Comparison of ENCODE assay signal across 8 cellular contexts in the genomic region with DNA sequence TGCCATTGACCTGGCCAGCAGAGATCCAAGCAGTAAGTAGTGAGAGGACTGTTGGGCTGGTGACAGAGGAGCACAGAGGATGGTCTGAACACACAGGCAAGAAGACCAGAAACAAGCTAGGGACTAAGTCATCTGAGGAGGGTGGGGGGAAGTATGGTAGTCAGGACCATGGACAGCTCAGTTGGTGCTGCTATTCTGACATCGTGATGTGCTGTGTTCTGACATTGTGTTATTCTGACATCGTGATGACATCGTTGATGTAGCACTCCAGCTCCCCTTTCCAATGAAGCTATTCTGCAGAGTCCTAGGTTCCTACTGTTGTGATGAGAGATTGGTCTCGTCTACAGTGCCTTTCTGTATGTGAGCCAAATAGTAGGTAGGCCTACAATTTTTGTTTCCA. TPM values are rescaled to one million over a fixed set of nuclear protein-coding genes. Genes with fewer than 3 reads are reported as not detected.
DNase-seq lines count a peak whose midpoint lies in the region; ATAC-seq, FAIRE-seq and TF ChIP-seq lines count a peak whose summit lies in the region.

No MANE protein-coding gene starts in this region.

- peak; percentile 22 for DNase-seq in GM19239 (ENCODE audit: insufficient read length, low spot score)
- peak; percentile 49 for DNase-seq in NOMO-1 treated with DMSO at 0.1 percent for 48 hours (lab: John Stamatoyannopoulos, UW; ENCODE audit: unreplicated experiment)
- DNase-seq in activated T-cell treated with anti-CD3 and anti-CD28 coated beads, Interleukin-2, amount 50 U/mL, for 72 hours = peak; percentile 35 to 36
- DNase-seq in heart right ventricle = peak in 1 of 2 donors; percentile 42
- DNase-seq in stimulated activated CD4-positive, alpha-beta T cell treated with anti-CD3 and anti-CD28 coated beads, Interleukin-1b, Interleukin-23, amount 100 ng/mL, for 24 hours (ENCODE audit: low read depth in 4 of 4, low spot score in 1 of 4) = peak in 3 of 4 experiments; percentile 2 to 32 (median 7)
- DNase-seq in ascending aorta (ENCODE audit: low spot score in 2 of 2) = no peak
- no peak for DNase-seq in NCI-H748 (lab: John Stamatoyannopoulos, UW; ENCODE audit: unreplicated experiment)
- no peak for DNase-seq in NCI-H1436 (lab: John Stamatoyannopoulos, UW)

- no peaks in the 10 kb centered on the region for H3K36me3 ChIP-seq in heart right ventricle
- no peaks in the 10 kb centered on the region for H3K36me3 ChIP-seq in ascending aorta

- H3K27me3 Mint-ChIP-seq in activated T-cell treated with anti-CD3 and anti-CD28 coated beads, Interleukin-2, amount 50 U/mL, for 72 hours (ENCODE audit: low read depth) = peaks cover 14% of the 10 kb centered on the region

- peak in 1 of 2 donors; percentile 41 for ATAC-seq in activated T-cell treated with anti-CD3 and anti-CD28 coated beads, Interleukin-2, amount 50 U/mL, for 72 hours (replicated peaks in 1 of 2)
- ATAC-seq in heart right ventricle = peak in 5 of 8 donors; percentile 61 to 80 (median 76)

- H3K27me3 ChIP-seq in heart right ventricle = no peaks in the 10 kb centered on the region
- no peaks in the 10 kb centered on the region for H3K27me3 ChIP-seq in ascending aorta

- WGBS in heart right ventricle, 2 donors = 7% methylated on average over 4 of the region's 4 CpGs

- H3K9me3 ChIP-seq in heart right ventricle = peaks cover 0 to 8% (median 0%) of the 10 kb centered on the region in 11 donors
- H3K9me3 ChIP-seq in ascending aorta = peaks cover 0 to 3% of the 10 kb centered on the region in 2 donors

- intact Hi-C loops in heart right ventricle (cut with DNase I) (no loop called here), ascending aorta (cut with DNase I) (no loop called here)

- peaks cover 0 to 2% of the 10 kb centered on the region in 2 donors for H3K9me3 Mint-ChIP-seq in activated T-cell treated with anti-CD3 and anti-CD28 coated beads, Interleukin-2, amount 50 U/mL, for 72 hours

- no peak overlapping the region for H3K4me3 Mint-ChIP-seq in activated T-cell treated with anti-CD3 and anti-CD28 coated beads, Interleukin-2, amount 50 U/mL, for 72 hours

- H3K4me1 ChIP-seq in heart right ventricle (no peaks in the 10 kb centered on the region), ascending aorta (no peaks in the 10 kb centered on the region)

- FAIRE-seq in GM19239 (lab: Jason Lieb, UNC) = no peak

- no peak overlapping the region for H3K27ac Mint-ChIP-seq in activated T-cell treated with anti-CD3 and anti-CD28 coated beads, Interleukin-2, amount 50 U/mL, for 72 hours

- peaks cover 0 to 2% of the 10 kb centered on the region in 2 donors for H3K36me3 Mint-ChIP-seq in activated T-cell treated with anti-CD3 and anti-CD28 coated beads, Interleukin-2, amount 50 U/mL, for 72 hours (ENCODE audit: insufficient read depth in 2 of 2)

- H3K27ac ChIP-seq in heart right ventricle (no peak overlapping the region), ascending aorta (no peak overlapping the region)

- H3K4me3 ChIP-seq in heart right ventricle (no peak overlapping the region), ascending aorta (no peak overlapping the region)

- no peaks in the 10 kb centered on the region for H3K4me1 Mint-ChIP-seq in activated T-cell treated with anti-CD3 and anti-CD28 coated beads, Interleukin-2, amount 50 U/mL, for 72 hours (ENCODE audit: low read depth)

- TF ChIP-seq CTCF in heart right ventricle (IDR thresholded peaks at IDR 0.05) = no peak
- no peak for TF ChIP-seq CTCF in ascending aorta (IDR thresholded peaks at IDR 0.05)

RNA-seq across cellular contexts. Expression of a gene that starts 28.7 kb away (rescaled TPM):
- not detected for total RNA-seq in activated T-cell treated with anti-CD3 and anti-CD28 coated beads, Interleukin-2, amount 50 U/mL, for 72 hours
- under 1 TPM in 5 of 10 donors, not detected in 5; 0.18 to 0.54 (median 0.28) TPM for total RNA-seq in heart right ventricle
- under 1 TPM; 0.09 to 0.44 TPM for polyA plus RNA-seq in heart right ventricle
- 1.4 TPM for total RNA-seq in ascending aorta

RNA-seq across cellular contexts. Expression of a gene that starts 36.3 kb away (rescaled TPM):
- 10 to 100 TPM; 12.7 to 14.7 TPM for total RNA-seq in activated T-cell treated with anti-CD3 and anti-CD28 coated beads, Interleukin-2, amount 50 U/mL, for 72 hours
- total RNA-seq in heart right ventricle (10 to 100 TPM in 4 of 10 donors, 1 to 10 TPM in 6; 7.0 to 13.2 (median 9.7) TPM), ascending aorta (7.9 TPM)
- polyA plus RNA-seq in heart right ventricle = 10 to 100 TPM in 1 of 2 donors, 1 to 10 TPM in 1; 9.9 to 23.0 TPM

Comparison
In these comparisons a context has a peak if more than half of its experiments do, and no peak if none do; other contexts are left out.
1. DNase-seq: peak in GM19239 (single experiment), NOMO-1 treated with DMSO at 0.1 percent for 48 hours (single experiment), activated T-cell treated with anti-CD3 and anti-CD28 coated beads, Interleukin-2, amount 50 U/mL, for 72 hours (2 of 2) and stimulated activated CD4-positive, alpha-beta T cell treated with anti-CD3 and anti-CD28 coated beads, Interleukin-1b, Interleukin-23, amount 100 ng/mL, for 24 hours (3 of 4); none in ascending aorta (0 of 2), NCI-H748 (single experiment) and NCI-H1436 (single experiment).